In the genomic region with DNA sequence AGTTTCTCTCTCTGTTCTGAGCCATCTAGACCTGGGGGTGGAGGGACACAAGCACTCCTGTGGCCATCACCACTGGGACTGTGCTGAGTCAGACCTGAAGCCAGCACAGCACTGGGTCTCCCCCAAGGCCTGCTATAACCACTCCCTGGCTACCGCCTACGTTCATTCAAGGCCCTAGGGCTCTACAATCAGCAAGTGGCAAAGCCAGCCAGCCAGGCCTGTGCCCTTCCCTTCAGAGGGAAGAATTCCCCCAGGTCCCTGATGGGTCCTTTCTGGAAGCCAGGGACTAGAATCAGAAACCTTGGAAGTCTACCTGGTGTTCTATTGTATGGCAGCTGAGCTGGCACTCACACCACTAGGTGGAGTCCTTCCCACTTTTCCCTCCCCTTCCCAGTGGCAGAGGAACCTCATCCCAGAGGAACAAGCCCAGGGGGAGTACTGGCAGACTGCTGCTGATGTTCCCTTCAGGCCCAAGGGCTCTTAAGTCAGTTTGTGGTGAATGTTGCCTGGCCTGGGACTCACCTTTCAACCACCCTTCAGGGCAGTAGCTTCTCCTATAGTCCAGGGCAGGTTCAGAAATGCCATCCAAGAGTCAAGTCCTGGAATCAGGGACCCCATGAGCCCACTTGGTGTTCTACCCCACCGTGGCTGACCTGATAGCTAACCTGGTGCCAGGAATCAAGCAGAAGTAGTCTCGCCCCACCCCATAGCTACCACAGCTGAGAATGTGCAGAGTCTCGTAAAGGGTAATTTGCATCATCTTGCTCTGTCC, we compare ENCODE assay signal across 8 cellular contexts. TPM values are rescaled to one million over a fixed set of nuclear protein-coding genes. Genes with fewer than 3 reads are reported as not detected.
DNase-seq lines count a peak whose midpoint lies in the region; ATAC-seq and TF ChIP-seq lines count a peak whose summit lies in the region.

No MANE protein-coding gene starts in this region.

- H3K27ac ChIP-seq in GM23338 (ENCODE audit: low read depth) (no peak overlapping the region), PC-3 (ENCODE audit: low read length) (no peak overlapping the region), foreskin keratinocyte (no peak overlapping the region), testis (no peak overlapping the region)

- peaks cover 81% of the 10 kb centered on the region for H3K79me2 ChIP-seq in GM23338 (replicated peaks; ENCODE audit: insufficient read depth)
- no peaks in the 10 kb centered on the region for H3K79me2 ChIP-seq in PC-3 (ENCODE audit: low read length)

- H3K4me3 Mint-ChIP-seq in GM23338, result no peak overlapping the region

- H3K9me3 ChIP-seq in PC-3 (ENCODE audit: low read length) (no peaks in the 10 kb centered on the region), testis (no peaks in the 10 kb centered on the region)

- H3K27me3 ChIP-seq in GM23338 (ENCODE audit: insufficient read depth) (no peaks in the 10 kb centered on the region), PC-3 (ENCODE audit: low read length) (no peaks in the 10 kb centered on the region), foreskin keratinocyte (no peaks in the 10 kb centered on the region), testis (no peaks in the 10 kb centered on the region)

- peak; percentile 74 to 90 for TF ChIP-seq CTCF in GM23338 (conservative IDR thresholded peaks at IDR 0.05; ENCODE audit: low read depth in 2 of 2)
- peak; percentile 75 for TF ChIP-seq CTCF in PC-3 (conservative IDR thresholded peaks at IDR 0.05; ENCODE audit: low read depth, low read length)
- TF ChIP-seq CTCF in foreskin keratinocyte (conservative IDR thresholded peaks at IDR 0.05), result peak; percentile 79
- peak in 2 of 3 experiments; percentile 18 to 39 for TF ChIP-seq CTCF in testis (IDR thresholded peaks at IDR 0.05)

- no peak overlapping the region for H3K9ac ChIP-seq in PC-3 (ENCODE audit: low read length)

- no peak for TF ChIP-seq POLR2A in testis (IDR thresholded peaks at IDR 0.05)

- POLR2A ChIA-PET in PC-3 (lab: Charles Lee; ENCODE audit: unreplicated experiment), result no interaction called here

- WGBS in testis, 2 donors, result 90 to 92% methylated on average over 5 of the region's 5 CpGs

- BruUV-seq in PC-3 (replicated peaks; lab: Mats Ljungman, UMichigan), result no TSS peak

- H3K9me3 Mint-ChIP-seq in GM23338, result no peaks in the 10 kb centered on the region; the same call in 1 of the 3 replicates

- H3K4me1 Mint-ChIP-seq in GM23338, result peaks cover 33% of the 10 kb centered on the region

- intact Hi-C loops in PC-3 (cut with micrococcal nuclease) (no loop called here), testis (cut with DNase I; ENCODE audit: low total_unique reads) (no loop called here)

- peak; percentile 16 for DNase-seq in activated naive CD4-positive, alpha-beta T cell treated with Interleukin-2 at 50 U/mL for 16 hours
- DNase-seq in activated naive CD4-positive, alpha-beta T cell treated with anti-CD3 and anti-CD28 coated beads, Interleukin-2, amount 50 U/mL, for 16 hours, result no peak
- DNase-seq in GM23338 (ENCODE audit: low spot score) (peak; percentile 85), PC-3 (peak; percentile 63), foreskin keratinocyte (peak; percentile 22 to 43), testis (peak; percentile 46), GM19238 (ENCODE audit: insufficient read length, low spot score) (no peak), GOT3 (lab: John Stamatoyannopoulos, UW) (no peak)

- CTCF ChIA-PET in PC-3 (lab: Charles Lee), result no interaction called here

- no peaks in the 10 kb centered on the region for H3K36me3 ChIP-seq in GM23338 (ENCODE audit: insufficient read depth)
- H3K36me3 ChIP-seq in PC-3 (ENCODE audit: low read depth, low read length), result no peaks in the 10 kb centered on the region
- H3K36me3 ChIP-seq in testis (ENCODE audit: low read depth, missing control alignments), result no peaks in the 10 kb centered on the region

- H4K20me1 ChIP-seq in GM23338 (replicated peaks; ENCODE audit: insufficient read depth) (no peaks in the 10 kb centered on the region), PC-3 (ENCODE audit: low read length) (no peaks in the 10 kb centered on the region)

- ATAC-seq in GM23338 (peak; percentile 95), PC-3 (peak; percentile 96), foreskin keratinocyte (peak; percentile 77)

- H3K9me2 ChIP-seq in GM23338 (ENCODE audit: insufficient read depth), result no peaks in the 10 kb centered on the region
- H3K9me2 ChIP-seq in PC-3 (replicated peaks; ENCODE audit: low read length), result no peaks in the 10 kb centered on the region

- H3K4me1 ChIP-seq in GM23338 (ENCODE audit: insufficient read depth) (peaks cover 28% of the 10 kb centered on the region), PC-3 (ENCODE audit: insufficient read depth, low read length) (peaks cover 7% of the 10 kb centered on the region; the same call in 1 of the 2 replicates), foreskin keratinocyte (peaks cover 3% of the 10 kb centered on the region), testis (no peaks in the 10 kb centered on the region)

- H3K36me3 Mint-ChIP-seq in GM23338 (ENCODE audit: low read depth), result no peaks in the 10 kb centered on the region

- H3K4me3 ChIP-seq in GM23338, result no peak overlapping the region
- H3K4me3 ChIP-seq in PC-3 (ENCODE audit: low read length), result no peak overlapping the region
- H3K4me3 ChIP-seq in testis, result no peak overlapping the region

- H2AFZ ChIP-seq in GM23338 (no peak overlapping the region), PC-3 (ENCODE audit: low read length) (no peak overlapping the region)

- peak overlapping the region; percentile 92 for H3K27ac Mint-ChIP-seq in GM23338

- H3F3A ChIP-seq in GM23338 (replicated peaks; ENCODE audit: low read depth) (no peaks in the 10 kb centered on the region), PC-3 (ENCODE audit: low read length, unreplicated experiment) (no peaks in the 10 kb centered on the region)

- peaks cover 7% of the 10 kb centered on the region for H3K27me3 Mint-ChIP-seq in GM23338 (ENCODE audit: insufficient read depth, low read depth, poor library complexity)

- H3K4me2 ChIP-seq in GM23338, result 0 out of 2 replicates have a peak overlapping the region, but pooled peaks have one; percentile 5
- no peak overlapping the region for H3K4me2 ChIP-seq in PC-3 (ENCODE audit: low read length)

TF ChIP-seq in GM23338, 12 proteins besides CTCF, POLR2A, EP300 and RAD21 (continues in another document):
- peak; percentile 33; the same call in 1 of the 2 replicates for TF ChIP-seq ZNF462 (CRISPR knock-in tag; IDR thresholded peaks at IDR 0.05)

RNA-seq across cellular contexts. Expression of gene JMY, which starts 20.0 kb away (rescaled TPM):
- total RNA-seq in GM23338 (2014; rRNA removed; shearing (Covaris generic)), result 15.9 and 18.4 TPM in 2 replicates
- polyA plus RNA-seq in GM23338 (2016; fragmentation: Nextera tagmentation; extraction: Ambion mirVana) (6.1 and 6.2 TPM in 2 replicates), foreskin keratinocyte (0.93 and 0.97 TPM in 2 replicates), testis (ENCODE audit: insufficient read depth, low read depth, low replicate concordance) (13.6 TPM)
- total RNA-seq in PC-3 (2014; rRNA removed) (4.3 and 5.7 TPM in 2 replicates), foreskin keratinocyte (5.2 and 5.8 TPM in 2 replicates), testis (10 to 100 TPM; 26.6 to 31.6 TPM)

Comparison
In these comparisons a context has a peak if more than half of its experiments do, and no peak if none do; other contexts are left out.
1. DNase-seq: peak in activated naive CD4-positive, alpha-beta T cell treated with Interleukin-2 at 50 U/mL for 16 hours (single experiment), GM23338 (single experiment), PC-3 (single experiment), foreskin keratinocyte (2 of 2) and testis (single experiment); none in activated naive CD4-positive, alpha-beta T cell treated with anti-CD3 and anti-CD28 coated beads, Interleukin-2, amount 50 U/mL, for 16 hours (single experiment), GM19238 (single experiment) and GOT3 (single experiment).
2. CTCF ChIP-seq: peak in every context shown above with its lines; median percentile 82 in GM23338; 79 in foreskin keratinocyte; 75 in PC-3; 28 in testis.
3. Peak in every context shown above with its lines, with median percentiles within 50 percentile points of each other: ATAC-seq.